In genomic region chr3:197790033-197790432, GRCh38 we compare ENCODE assay signal across 10 cellular contexts. TPM values are rescaled to one million over a fixed set of nuclear protein-coding genes. Genes with fewer than 3 reads are reported as not detected.
DNase-seq lines count a peak whose midpoint lies in the region; ATAC-seq and TF ChIP-seq lines count a peak whose summit lies in the region.
"Had no signal": no experiment of that assay in that cellular context is flagged by ENCODE, and none has a peak within 500 bp of the region (broad histone marks: within the 10 kb centered on the region; RNA-seq: fewer than 3 reads in every experiment).

No MANE protein-coding gene starts in this region.

- no peak overlapping the region for H2AFZ ChIP-seq in OCI-LY3 (ENCODE audit: low read depth, low read length)

- no peaks in the 10 kb centered on the region for H3K27me3 ChIP-seq in OCI-LY3 (ENCODE audit: low read depth, low read length)
- H3K27me3 ChIP-seq in psoas muscle (ENCODE audit: insufficient read depth in 3 of 3, low read length in 2 of 3): no peaks in the 10 kb centered on the region
- H3K27me3 ChIP-seq: right atrium auricular region had no signal

- peak overlapping the region; percentile 94 for H3K4me3 ChIP-seq in OCI-LY3 (ENCODE audit: low read length)
- H3K4me3 ChIP-seq in psoas muscle: no peak overlapping the region

- peak overlapping the region; percentile 85; the same call in 1 of the 2 replicates for H3K9ac ChIP-seq in OCI-LY3 (ENCODE audit: low read length)

- peak overlapping the region; percentile 99 for H3K27ac Mint-ChIP-seq in T-helper 1 cell treated with Interleukin-12 subunit alpha and Interleukin-12 subunit beta and Interleukin-4 antibody, amounts not matched to agents 30 μg/mL and 1 μg/mL, for 36 hours
- H3K27ac Mint-ChIP-seq in effector memory CD8-positive, alpha-beta T cell: peak overlapping the region; percentile 98 to 99

- H3K9me3 Mint-ChIP-seq in T-helper 1 cell treated with Interleukin-12 subunit alpha and Interleukin-12 subunit beta and Interleukin-4 antibody, amounts not matched to agents 30 μg/mL and 1 μg/mL, for 36 hours: no peaks in the 10 kb centered on the region
- H3K9me3 Mint-ChIP-seq in effector memory CD8-positive, alpha-beta T cell: no peaks in the 10 kb centered on the region

- intact Hi-C loops in psoas muscle (cut with DNase I) (loop anchor here (2.0 to 5.0 kb wide), 3 partner anchors 31 to 78 kb away; no protein-coding TSS in a partner anchor), cardiac septum (cut with DNase I) (loop anchor here (1.0 to 5.0 kb wide), 2 partner anchors 31 to 38 kb away; no protein-coding TSS in a partner anchor)

- no peak overlapping the region for H3K27ac ChIP-seq in OCI-LY3 (ENCODE audit: low read length)
- peak overlapping the region; percentile 94 for H3K27ac ChIP-seq in psoas muscle

- TF ChIP-seq CTCF in OCI-LY3 (IDR thresholded peaks at IDR 0.05; ENCODE audit: low read depth, low read length): no peak
- no peak for TF ChIP-seq CTCF in psoas muscle (IDR thresholded peaks at IDR 0.05)

- H3K79me2 ChIP-seq in OCI-LY3 (ENCODE audit: low read length): peaks cover 39% of the 10 kb centered on the region

- H3K4me1 ChIP-seq in OCI-LY3 (ENCODE audit: low read length) (peaks cover 27% of the 10 kb centered on the region), psoas muscle (peaks cover 24% of the 10 kb centered on the region)

- H3K36me3 ChIP-seq in OCI-LY3 (replicated peaks; ENCODE audit: low read depth, low read length) (no peaks in the 10 kb centered on the region), psoas muscle (ENCODE audit: insufficient read depth in 1 of 2, low read depth in 1 of 2) (peaks cover 0 to 33% of the 10 kb centered on the region in 2 donors)
- H3K36me3 ChIP-seq: right atrium auricular region had no signal

- ATAC-seq in effector memory CD8-positive, alpha-beta T cell (replicated peaks): no peak
- ATAC-seq in psoas muscle (no peak), HG02759 (IDR thresholded peaks at IDR 0.05; ENCODE audit: unreplicated experiment) (no peak)

- H4K20me1 ChIP-seq in OCI-LY3 (ENCODE audit: insufficient read depth, low read length): peaks cover 19% of the 10 kb centered on the region

- H3K4me3 Mint-ChIP-seq in T-helper 1 cell treated with Interleukin-12 subunit alpha and Interleukin-12 subunit beta and Interleukin-4 antibody, amounts not matched to agents 30 μg/mL and 1 μg/mL, for 36 hours: peak overlapping the region; percentile 97
- peak overlapping the region; percentile 84 to 98 for H3K4me3 Mint-ChIP-seq in effector memory CD8-positive, alpha-beta T cell

- H3K4me2 ChIP-seq in OCI-LY3 (ENCODE audit: low read length): peak overlapping the region; percentile 89

- peaks cover 26% of the 10 kb centered on the region for H3K4me1 Mint-ChIP-seq in T-helper 1 cell treated with Interleukin-12 subunit alpha and Interleukin-12 subunit beta and Interleukin-4 antibody, amounts not matched to agents 30 μg/mL and 1 μg/mL, for 36 hours (ENCODE audit: low read depth)
- peaks cover 8 to 25% of the 10 kb centered on the region in 2 donors for H3K4me1 Mint-ChIP-seq in effector memory CD8-positive, alpha-beta T cell (ENCODE audit: low read depth in 2 of 2)

- H3K9me3 ChIP-seq in OCI-LY3 (ENCODE audit: insufficient read depth, low read length) (no peaks in the 10 kb centered on the region), psoas muscle (no peaks in the 10 kb centered on the region)
- H3K9me3 ChIP-seq: right atrium auricular region had no signal

- WGBS in psoas muscle, 3 donors: 57 to 72% (median 71%) methylated on average over 1 of the region's 1 CpG

- DNase-seq in T-helper 1 cell (no peak), psoas muscle (no peak), cardiac septum (ENCODE audit: low spot score) (no peak)
- no peak for DNase-seq in effector memory CD8-positive, alpha-beta T cell
- DNase-seq in stimulated activated naive CD4-positive, alpha-beta T cell treated with Interleukin-2 at 50 U/mL for 16 hours (lab: John Stamatoyannopoulos, UW): no peak
- DNase-seq: NCI-H187 treated with DMSO at 0.1 percent for 48 hours had no signal

- H3K27me3 Mint-ChIP-seq in T-helper 1 cell treated with Interleukin-12 subunit alpha and Interleukin-12 subunit beta and Interleukin-4 antibody, amounts not matched to agents 30 μg/mL and 1 μg/mL, for 36 hours (ENCODE audit: low read depth): no peaks in the 10 kb centered on the region
- H3K27me3 Mint-ChIP-seq in effector memory CD8-positive, alpha-beta T cell: no peaks in the 10 kb centered on the region

- H3K36me3 Mint-ChIP-seq in T-helper 1 cell treated with Interleukin-12 subunit alpha and Interleukin-12 subunit beta and Interleukin-4 antibody, amounts not matched to agents 30 μg/mL and 1 μg/mL, for 36 hours (ENCODE audit: low read depth): peaks cover 5% of the 10 kb centered on the region
- H3K36me3 Mint-ChIP-seq in effector memory CD8-positive, alpha-beta T cell (ENCODE audit: insufficient read depth): peaks cover 27% of the 10 kb centered on the region

RNA-seq across cellular contexts. Expression of gene LRCH3, which starts 1.0 kb away (rescaled TPM):
- total RNA-seq in psoas muscle: 10 to 100 TPM; 16.9 to 29.5 (median 25.0) TPM
- 10 to 100 TPM in 2 of 3 donors, 1 to 10 TPM in 1; 7.0 to 13.8 (median 11.5) TPM for polyA plus RNA-seq in psoas muscle
- total RNA-seq in cardiac septum: 27.6 TPM

RNA-seq across cellular contexts. Expression of gene FYTTD1, which starts 40.4 kb away (rescaled TPM):
- total RNA-seq in psoas muscle (100 to 1,000 TPM; 143 to 232 (median 157) TPM), cardiac septum (87.5 TPM)
- 100 to 1,000 TPM in 1 of 3 donors, 10 to 100 TPM in 2; 15.2 to 108 (median 48.6) TPM for polyA plus RNA-seq in psoas muscle

RNA-seq across cellular contexts. Expression of gene RUBCN, which starts 53.3 kb away (rescaled TPM):
- total RNA-seq in psoas muscle (10 to 100 TPM; 21.9 to 29.1 (median 27.6) TPM), cardiac septum (41.0 TPM)
- polyA plus RNA-seq in psoas muscle: 10 to 100 TPM in 1 of 3 donors, 1 to 10 TPM in 2; 5.0 to 12.9 (median 6.1) TPM
